Comparison of ENCODE assay signal across 22 cellular contexts in genomic region chr10:31280972-31281371, GRCh38.
"Had no signal": no experiment of that assay in that cellular context is flagged by ENCODE, and none has a peak within 500 bp of the region (broad histone marks: within the 10 kb centered on the region; RNA-seq: fewer than 3 reads in every experiment).

No MANE protein-coding gene starts in this region.

- DNase-seq: IMR-90, Kasumi-1, MM.1S, NCI-H1092 treated with DMSO at 0.1 percent for 48 hours, NCI-H1436, NCI-H187, NCI-H2029, NCI-H2081 treated with DMSO at 0.1 percent for 48 hours, NCI-H2171, NCI-H226, NCI-H446, NCI-H510A, NCI-H524 treated with DMSO at 0.1 percent for 48 hours, NCI-H69, NCI-H774, Right ventricle myocardium superior, RPMI8226, SIG-M5 had no signal

- H3K36me3 ChIP-seq: SJSA1 had no signal

- H3K4me2 ChIP-seq: KMS-11 had no signal

- H3K27me3 ChIP-seq: SJSA1 had no signal

- H3K9me3 ChIP-seq: SJSA1 had no signal

- H3K4me1 ChIP-seq: SJSA1 had no signal

- H3K9ac ChIP-seq: KMS-11 had no signal

- FAIRE-seq: HepG2 had no signal

- ATAC-seq: HepG2 had no signal

- H3K4me3 ChIP-seq: SJSA1, SK-N-MC had no signal

- H3K27ac ChIP-seq: KMS-11, SJSA1, SK-N-MC had no signal
